In the genomic region with DNA sequence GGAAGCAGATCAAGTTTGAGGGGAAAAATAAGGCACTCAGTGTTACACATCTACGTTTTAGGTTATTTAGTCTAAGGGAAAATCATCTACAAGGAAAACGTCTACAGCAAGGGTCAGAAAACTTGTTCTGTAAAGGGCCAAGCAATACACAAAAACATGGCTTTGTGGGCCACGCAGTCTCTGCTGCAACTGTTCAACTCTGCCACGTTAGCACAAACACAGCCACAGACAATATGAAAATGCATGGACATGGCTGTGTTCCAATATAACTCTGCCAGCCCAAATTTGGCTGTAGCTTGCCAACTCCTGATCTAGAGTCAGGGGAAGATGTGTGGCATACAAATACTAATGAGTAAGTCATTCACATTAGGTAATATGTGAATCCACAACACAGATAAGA, we compare ENCODE assay signal across 13 cellular contexts. TPM values are rescaled to one million over a fixed set of nuclear protein-coding genes. Genes with fewer than 3 reads are reported as not detected.
DNase-seq lines count a peak whose midpoint lies in the region; ATAC-seq lines count a peak whose summit lies in the region.
"Had no signal": no experiment of that assay in that cellular context is flagged by ENCODE, and none has a peak within 500 bp of the region (broad histone marks: within the 10 kb centered on the region; RNA-seq: fewer than 3 reads in every experiment).

No MANE protein-coding gene starts in this region.

- peaks cover 0 to 7% of the 10 kb centered on the region in 2 donors for H3K36me3 Mint-ChIP-seq in activated naive CD4-positive, alpha-beta T cell treated with anti-CD3 and anti-CD28 coated beads, Interleukin-2, amount 50 U/mL, for 72 hours
- peaks cover 13% of the 10 kb centered on the region for H3K36me3 Mint-ChIP-seq in activated naive CD4-positive, alpha-beta T cell treated with anti-CD3 and anti-CD28 coated beads for 36 hours (ENCODE audit: low read depth)
- peaks cover 39% of the 10 kb centered on the region for H3K36me3 Mint-ChIP-seq in memory B cell
- H3K36me3 Mint-ChIP-seq in activated naive CD8-positive, alpha-beta T cell treated with anti-CD3 and anti-CD28 coated beads, Interleukin-2, amount 50 U/mL, for 24 hours (ENCODE audit: low read depth): peaks cover 37% of the 10 kb centered on the region

- intact Hi-C loops in activated naive CD4-positive, alpha-beta T cell treated with anti-CD3 and anti-CD28 coated beads for 36 hours (cut with micrococcal nuclease): no loop called here

- no peaks in the 10 kb centered on the region for H3K27me3 Mint-ChIP-seq in activated naive CD4-positive, alpha-beta T cell treated with anti-CD3 and anti-CD28 coated beads for 36 hours (ENCODE audit: low read depth)
- no peaks in the 10 kb centered on the region for H3K27me3 Mint-ChIP-seq in memory B cell
- no peaks in the 10 kb centered on the region for H3K27me3 Mint-ChIP-seq in activated naive CD8-positive, alpha-beta T cell treated with anti-CD3 and anti-CD28 coated beads, Interleukin-2, amount 50 U/mL, for 24 hours
- H3K27me3 Mint-ChIP-seq: CD4-positive, alpha-beta T cell had no signal

- H3K9me3 Mint-ChIP-seq in activated naive CD4-positive, alpha-beta T cell treated with anti-CD3 and anti-CD28 coated beads, Interleukin-2, amount 50 U/mL, for 72 hours: no peaks in the 10 kb centered on the region
- H3K9me3 Mint-ChIP-seq in activated naive CD4-positive, alpha-beta T cell treated with anti-CD3 and anti-CD28 coated beads for 36 hours: no peaks in the 10 kb centered on the region
- no peaks in the 10 kb centered on the region for H3K9me3 Mint-ChIP-seq in memory B cell
- no peaks in the 10 kb centered on the region for H3K9me3 Mint-ChIP-seq in activated naive CD8-positive, alpha-beta T cell treated with anti-CD3 and anti-CD28 coated beads, Interleukin-2, amount 50 U/mL, for 24 hours
- H3K9me3 Mint-ChIP-seq: CD4-positive, alpha-beta T cell had no signal

- H3K4me3 Mint-ChIP-seq in activated naive CD4-positive, alpha-beta T cell treated with anti-CD3 and anti-CD28 coated beads for 36 hours: no peak overlapping the region
- no peak overlapping the region for H3K4me3 Mint-ChIP-seq in memory B cell
- H3K4me3 Mint-ChIP-seq in activated naive CD8-positive, alpha-beta T cell treated with anti-CD3 and anti-CD28 coated beads, Interleukin-2, amount 50 U/mL, for 24 hours: no peak overlapping the region
- H3K4me3 Mint-ChIP-seq: CD4-positive, alpha-beta T cell had no signal

- no peak for DNase-seq in activated naive CD4-positive, alpha-beta T cell treated with anti-CD3 and anti-CD28 coated beads, Interleukin-2, amount 50 U/mL, for 72 hours (ENCODE audit: low spot score in 2 of 2)
- DNase-seq in activated naive CD4-positive, alpha-beta T cell treated with anti-CD3 and anti-CD28 coated beads for 36 hours: no peak
- DNase-seq in epithelial cell of prostate (ENCODE audit: low read depth, low spot score) (no peak), memory B cell (ENCODE audit: low spot score in 2 of 2) (no peak), AG08396 (ENCODE audit: low spot score) (no peak)
- DNase-seq in activated naive CD8-positive, alpha-beta T cell treated with anti-CD3 and anti-CD28 coated beads, Interleukin-2, amount 50 U/mL, for 24 hours: no peak
- DNase-seq: ACHN; AML-193; Caco-2; CD4-positive, alpha-beta T cell had no signal

- no peak for ATAC-seq in activated naive CD4-positive, alpha-beta T cell treated with anti-CD3 and anti-CD28 coated beads, Interleukin-2, amount 50 U/mL, for 72 hours
- ATAC-seq in memory B cell (ENCODE audit: low read depth): no peak
- ATAC-seq in activated naive CD8-positive, alpha-beta T cell treated with anti-CD3 and anti-CD28 coated beads, Interleukin-2, amount 50 U/mL, for 24 hours: no peak
- ATAC-seq: HepG2 had no signal

- H3K27ac Mint-ChIP-seq in activated naive CD4-positive, alpha-beta T cell treated with anti-CD3 and anti-CD28 coated beads, Interleukin-2, amount 50 U/mL, for 72 hours: peak overlapping the region; percentile 60 to 62
- no peak overlapping the region for H3K27ac Mint-ChIP-seq in activated naive CD4-positive, alpha-beta T cell treated with anti-CD3 and anti-CD28 coated beads for 36 hours
- H3K27ac Mint-ChIP-seq in memory B cell: peak overlapping the region; percentile 28
- no peak overlapping the region for H3K27ac Mint-ChIP-seq in activated naive CD8-positive, alpha-beta T cell treated with anti-CD3 and anti-CD28 coated beads, Interleukin-2, amount 50 U/mL, for 24 hours
- H3K27ac Mint-ChIP-seq: CD4-positive, alpha-beta T cell had no signal

- peaks cover 7% of the 10 kb centered on the region for H3K4me1 Mint-ChIP-seq in activated naive CD4-positive, alpha-beta T cell treated with anti-CD3 and anti-CD28 coated beads for 36 hours (ENCODE audit: low read depth)
- H3K4me1 Mint-ChIP-seq in memory B cell: no peaks in the 10 kb centered on the region
- H3K4me1 Mint-ChIP-seq in activated naive CD8-positive, alpha-beta T cell treated with anti-CD3 and anti-CD28 coated beads, Interleukin-2, amount 50 U/mL, for 24 hours: no peaks in the 10 kb centered on the region

- H3K27ac ChIP-seq in epithelial cell of prostate: peak overlapping the region; percentile 24
- H3K27ac ChIP-seq: C4-2B, GM23248 had no signal

- CTCF ChIA-PET in activated naive CD4-positive, alpha-beta T cell treated with anti-CD3 and anti-CD28 coated beads for 36 hours (lab: Charles Lee): no interaction called here

RNA-seq across cellular contexts. Expression of a gene that starts 40.7 kb away (rescaled TPM):
- total RNA-seq in activated naive CD4-positive, alpha-beta T cell treated with anti-CD3 and anti-CD28 coated beads, Interleukin-2, amount 50 U/mL, for 72 hours: 10 to 100 TPM; 58.9 to 79.4 TPM
- total RNA-seq in activated naive CD4-positive, alpha-beta T cell treated with anti-CD3 and anti-CD28 coated beads for 36 hours: 10 to 100 TPM; 45.8 to 50.2 TPM

Comparison
In these comparisons a context has a peak if more than half of its experiments do, and no peak if none do; other contexts are left out.
1. H3K27ac Mint-ChIP-seq: peak in activated naive CD4-positive, alpha-beta T cell treated with anti-CD3 and anti-CD28 coated beads, Interleukin-2, amount 50 U/mL, for 72 hours (2 of 2) and memory B cell (single experiment); none in activated naive CD4-positive, alpha-beta T cell treated with anti-CD3 and anti-CD28 coated beads for 36 hours (single experiment) and activated naive CD8-positive, alpha-beta T cell treated with anti-CD3 and anti-CD28 coated beads, Interleukin-2, amount 50 U/mL, for 24 hours (single experiment).